Comparison of ENCODE assay signal across 29 cellular contexts in genomic region chr17:28364665-28365363, GRCh38. TPM values are rescaled to one million over a fixed set of nuclear protein-coding genes. Genes with fewer than 3 reads are reported as not detected.
"Had no signal": no experiment of that assay in that cellular context is flagged by ENCODE, and none has a peak within 500 bp of the region (broad histone marks: within the 10 kb centered on the region; RNA-seq: fewer than 3 reads in every experiment).

SEBOX (minus strand) TSS chr17:28365199; CDS start chr17:28365151, 48 bp downstream.

- DNase-seq: effector memory CD8-positive, alpha-beta T cell; head of caudate nucleus; left lung; lower lobe of right lung; mesenchymal stem cell; midbrain; nucleus accumbens; spleen; stimulated activated CD4-positive, alpha-beta T cell treated with anti-CD3 and anti-CD28 coated beads, Interleukin-15, amount 100 ng/mL, for 24 hours; stimulated activated CD4-positive, alpha-beta T cell treated with anti-CD3 and anti-CD28 coated beads, Interleukin-1b, Interleukin-23, amount 100 ng/mL, for 48 hours; stimulated activated CD4-positive, alpha-beta T cell treated with anti-CD3 and anti-CD28 coated beads, Interleukin-4, amount 100 ng/mL, for 24 hours; stimulated activated naive CD8-positive, alpha-beta T cell treated with anti-CD3 and anti-CD28 coated beads, Interleukin-15, amount 100 ng/mL, for 72 hours; testis had no signal

- H3K4me3 ChIP-seq: esophagus muscularis mucosa, hepatocyte, left lung, lower lobe of right lung, neural progenitor cell, pancreas, prostate gland, spleen, testis, tibial nerve had no signal

- H3K79me2 ChIP-seq: hepatocyte had no signal

- H3K9me3 ChIP-seq: esophagus muscularis mucosa, left lung, lower lobe of right lung, pancreas, prostate gland, spleen, testis, tibial nerve had no signal

- H3K9ac ChIP-seq: neural progenitor cell had no signal

- H3K4me2 ChIP-seq: hepatocyte, neural progenitor cell had no signal

- H2AFZ ChIP-seq: hepatocyte, neural progenitor cell had no signal

- H3K27ac ChIP-seq: epithelial cell of prostate, esophagus muscularis mucosa, hepatocyte, left lung, lower lobe of right lung, neural progenitor cell, pancreas, prostate gland, spleen, testis, tibial nerve had no signal

- H3K36me3 ChIP-seq: neural progenitor cell had no signal

- FAIRE-seq: colon, pancreas had no signal

- ATAC-seq: effector memory CD8-positive, alpha-beta T cell; left lung; lower lobe of right lung; natural killer cell treated with Interleukin-12 subunit alpha and Interleukin-12 subunit beta and Interleukin-15 and Interleukin-18, amount 100 ng/mL, for 72 hours; pancreas; sciatic nerve; stimulated activated memory B cell treated with anti-CD40 and anti-IgM and Interleukin-4, amounts not matched to agents 10 μg/mL and 1 μg/mL and 100 μg/mL, for 72 hours; stimulated activated naive CD8-positive, alpha-beta T cell treated with anti-CD3 and anti-CD28 coated beads, Interleukin-15, amount 100 ng/mL, for 72 hours had no signal

- H3K4me1 ChIP-seq: left lung, prostate gland, tibial nerve had no signal

- H3K27me3 ChIP-seq: esophagus muscularis mucosa, hepatocyte, left lung, neural progenitor cell, pancreas, spleen, testis, tibial nerve had no signal

RNA-seq across cellular contexts. Expression of gene SEBOX, which starts in this region (rescaled TPM):
- total RNA-seq: esophagus muscularis mucosa; fibroblast of villous mesenchyme; hepatocyte; left lung; lower lobe of right lung; natural killer cell treated with Interleukin-12 subunit alpha and Interleukin-12 subunit beta and Interleukin-15 and Interleukin-18, amount 100 ng/mL, for 72 hours; pancreas; prostate gland; renal cortical epithelial cell; sciatic nerve; skeletal muscle tissue; spleen; subcutaneous adipose tissue; testis; tibial nerve; urinary bladder had no signal
- polyA plus RNA-seq: hepatocyte, pancreas, spleen, urinary bladder had no signal
